1 cellular context compared by ENCODE assay signal in the genomic region with DNA sequence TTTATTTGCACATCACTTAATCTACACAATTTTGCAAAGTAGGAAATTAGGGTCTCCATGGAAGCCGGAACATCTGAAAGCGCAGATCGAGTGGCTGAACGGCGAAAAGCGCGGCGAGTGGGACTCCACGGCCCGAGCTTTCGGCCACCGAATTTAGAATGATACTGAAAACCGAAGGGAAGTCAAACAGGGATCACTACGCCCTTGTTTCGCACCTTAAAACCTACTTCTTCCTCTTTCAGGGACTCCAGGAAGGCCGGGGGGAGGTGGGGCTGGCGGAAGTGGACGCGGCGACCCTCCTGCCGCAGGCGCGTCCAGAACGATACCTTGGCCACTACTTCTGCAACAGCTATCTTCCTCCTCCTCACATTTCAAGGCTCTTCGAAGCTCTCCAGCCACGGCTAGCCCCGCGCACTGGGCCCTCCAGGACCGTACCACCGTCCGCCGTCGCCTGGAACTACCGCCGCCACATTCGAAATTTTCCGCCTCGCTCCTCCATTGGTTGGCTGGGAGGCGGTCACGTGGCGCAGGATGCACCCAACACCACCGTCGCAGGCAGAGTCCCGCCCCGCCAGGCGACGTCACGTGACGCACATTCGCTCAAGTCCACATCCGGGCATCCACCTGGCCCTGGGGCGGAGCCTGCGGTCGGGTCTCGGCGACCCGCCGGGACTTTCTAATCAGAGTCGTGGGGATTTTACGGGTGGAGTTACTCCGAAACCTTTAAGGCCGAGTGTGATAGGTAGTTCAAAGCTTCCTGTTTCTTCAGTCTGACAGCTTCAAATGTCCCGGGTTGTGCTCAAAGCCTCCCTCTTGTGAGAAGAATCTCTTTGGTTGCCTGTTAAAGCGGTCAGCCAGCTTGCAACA.
TF ChIP-seq lines count a peak whose summit lies in the region.

Gene SGO1, minus strand, starts transcription at position 474 of the 867 bp plus-strand sequence. CDS start 2,179 bp downstream, outside the sequence.

TF ChIP-seq in HepG2, 621 proteins besides CTCF, POLR2A, EP300 and RAD21 (continued from another document and continues in another):
- TF ChIP-seq, protein P1, sequence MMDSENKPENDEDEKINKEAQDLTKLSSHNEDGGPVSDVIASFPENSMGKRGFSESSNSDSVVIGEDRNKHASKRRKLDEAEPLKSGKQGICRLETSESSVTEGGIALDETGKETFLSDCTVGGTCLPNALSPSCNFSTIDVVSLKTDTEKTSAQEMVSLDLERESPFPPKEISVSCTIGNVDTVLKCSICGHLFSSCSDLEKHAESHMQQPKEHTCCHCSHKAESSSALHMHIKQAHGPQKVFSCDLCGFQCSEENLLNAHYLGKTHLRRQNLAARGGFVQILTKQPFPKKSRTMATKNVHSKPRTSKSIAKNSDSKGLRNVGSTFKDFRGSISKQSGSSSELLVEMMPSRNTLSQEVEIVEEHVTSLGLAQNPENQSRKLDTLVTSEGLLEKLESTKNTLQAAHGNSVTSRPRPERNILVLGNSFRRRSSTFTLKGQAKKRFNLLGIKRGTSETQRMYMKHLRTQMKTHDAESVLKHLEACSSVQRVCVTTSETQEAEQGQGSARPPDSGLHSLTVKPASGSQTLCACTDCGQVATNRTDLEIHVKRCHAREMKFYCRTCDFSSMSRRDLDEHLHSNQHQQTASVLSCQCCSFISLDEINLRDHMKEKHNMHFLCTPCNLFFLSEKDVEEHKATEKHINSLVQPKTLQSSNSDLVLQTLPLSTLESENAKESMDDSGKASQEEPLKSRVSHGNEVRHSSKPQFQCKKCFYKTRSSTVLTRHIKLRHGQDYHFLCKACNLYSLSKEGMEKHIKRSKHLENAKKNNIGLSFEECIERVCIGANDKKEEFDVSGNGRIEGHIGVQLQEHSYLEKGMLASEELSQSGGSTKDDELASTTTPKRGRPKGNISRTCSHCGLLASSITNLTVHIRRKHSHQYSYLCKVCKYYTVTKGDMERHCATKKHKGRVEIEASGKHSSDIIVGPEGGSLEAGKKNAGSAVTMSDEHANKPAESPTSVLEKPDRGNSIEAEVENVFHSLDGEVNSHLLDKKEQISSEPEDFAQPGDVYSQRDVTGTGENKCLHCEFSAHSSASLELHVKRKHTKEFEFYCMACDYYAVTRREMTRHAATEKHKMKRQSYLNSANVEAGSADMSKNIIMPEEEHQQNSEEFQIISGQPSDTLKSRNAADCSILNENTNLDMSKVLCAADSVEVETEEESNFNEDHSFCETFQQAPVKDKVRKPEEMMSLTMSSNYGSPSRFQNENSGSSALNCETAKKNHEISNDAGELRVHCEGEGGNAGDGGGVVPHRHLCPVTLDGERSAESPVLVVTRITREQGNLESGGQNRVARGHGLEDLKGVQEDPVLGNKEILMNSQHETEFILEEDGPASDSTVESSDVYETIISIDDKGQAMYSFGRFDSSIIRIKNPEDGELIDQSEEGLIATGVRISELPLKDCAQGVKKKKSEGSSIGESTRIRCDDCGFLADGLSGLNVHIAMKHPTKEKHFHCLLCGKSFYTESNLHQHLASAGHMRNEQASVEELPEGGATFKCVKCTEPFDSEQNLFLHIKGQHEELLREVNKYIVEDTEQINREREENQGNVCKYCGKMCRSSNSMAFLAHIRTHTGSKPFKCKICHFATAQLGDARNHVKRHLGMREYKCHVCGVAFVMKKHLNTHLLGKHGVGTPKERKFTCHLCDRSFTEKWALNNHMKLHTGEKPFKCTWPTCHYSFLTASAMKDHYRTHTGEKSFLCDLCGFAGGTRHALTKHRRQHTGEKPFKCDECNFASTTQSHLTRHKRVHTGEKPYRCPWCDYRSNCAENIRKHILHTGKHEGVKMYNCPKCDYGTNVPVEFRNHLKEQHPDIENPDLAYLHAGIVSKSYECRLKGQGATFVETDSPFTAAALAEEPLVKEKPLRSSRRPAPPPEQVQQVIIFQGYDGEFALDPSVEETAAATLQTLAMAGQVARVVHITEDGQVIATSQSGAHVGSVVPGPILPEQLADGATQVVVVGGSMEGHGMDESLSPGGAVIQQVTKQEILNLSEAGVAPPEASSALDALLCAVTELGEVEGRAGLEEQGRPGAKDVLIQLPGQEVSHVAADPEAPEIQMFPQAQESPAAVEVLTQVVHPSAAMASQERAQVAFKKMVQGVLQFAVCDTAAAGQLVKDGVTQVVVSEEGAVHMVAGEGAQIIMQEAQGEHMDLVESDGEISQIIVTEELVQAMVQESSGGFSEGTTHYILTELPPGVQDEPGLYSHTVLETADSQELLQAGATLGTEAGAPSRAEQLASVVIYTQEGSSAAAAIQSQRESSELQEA (CRISPR knock-in tag; IDR thresholded peaks at IDR 0.05; ENCODE audit: not compliant biosample characterization): peak; percentile 31
- TF ChIP-seq PHF8 (CRISPR knock-in tag; IDR thresholded peaks at IDR 0.05) (peak; percentile 81), RXRA (CRISPR knock-in tag; IDR thresholded peaks at IDR 0.05) (peak; percentile 60; the same call in 1 of the 2 replicates), SALL1 (CRISPR knock-in tag; IDR thresholded peaks at IDR 0.05) (peak; percentile 73), ZIK1 (CRISPR knock-in tag; IDR thresholded peaks at IDR 0.05; ENCODE audit: borderline replicate concordance, low read depth) (0 out of 2 replicates have a peak, but pooled peaks have one; percentile 42), ZSCAN29 (CRISPR knock-in tag; conservative IDR thresholded peaks at IDR 0.05) (peak; percentile 49; the same call in 1 of the 2 replicates), CREB1 (IDR thresholded peaks at IDR 0.05) (peak; percentile 93), CREB1 (CRISPR knock-in tag; IDR thresholded peaks at IDR 0.05) (peak; percentile 78), ZNF329 (CRISPR knock-in tag; IDR thresholded peaks at IDR 0.05; ENCODE audit: low read depth) (peak; percentile 50; the same call in 1 of the 2 replicates), ZNF10 (CRISPR knock-in tag; IDR thresholded peaks at IDR 0.05; ENCODE audit: borderline replicate concordance, low read depth) (no peak), RFXAP (CRISPR knock-in tag; IDR thresholded peaks at IDR 0.05; ENCODE audit: borderline replicate concordance) (peak; percentile 61; the same call in 1 of the 2 replicates), SP5 (CRISPR knock-in tag; IDR thresholded peaks at IDR 0.05; ENCODE audit: borderline replicate concordance, low read depth) (peak; percentile 81), THAP9 (CRISPR knock-in tag; IDR thresholded peaks at IDR 0.05; ENCODE audit: borderline replicate concordance) (peak; percentile 94; the same call in 1 of the 2 replicates), FOXO1 (CRISPR knock-in tag; IDR thresholded peaks at IDR 0.05) (peak; percentile 48; the same call in 1 of the 2 replicates), FOSL2 (CRISPR knock-in tag; IDR thresholded peaks at IDR 0.05) (peak; percentile 41), KIAA2018 (CRISPR knock-in tag; IDR thresholded peaks at IDR 0.05; ENCODE audit: borderline replicate concordance) (no peak)
- TF ChIP-seq, protein P2, sequence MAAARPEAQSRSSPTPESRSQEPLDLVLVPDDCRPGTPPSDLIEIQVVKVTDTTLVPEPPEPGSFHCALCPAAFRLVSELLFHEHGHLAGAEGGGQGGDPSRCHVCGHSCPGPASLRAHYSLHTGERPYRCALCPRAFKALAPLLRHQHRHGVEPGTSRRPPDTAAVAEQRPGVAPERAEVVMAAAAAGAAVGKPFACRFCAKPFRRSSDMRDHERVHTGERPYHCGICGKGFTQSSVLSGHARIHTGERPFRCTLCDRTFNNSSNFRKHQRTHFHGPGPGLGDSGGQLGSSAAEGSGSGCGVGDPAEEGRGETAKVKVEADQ (CRISPR knock-in tag; IDR thresholded peaks at IDR 0.05; ENCODE audit: borderline replicate concordance): peak; percentile 50
- TF ChIP-seq, protein P3, sequence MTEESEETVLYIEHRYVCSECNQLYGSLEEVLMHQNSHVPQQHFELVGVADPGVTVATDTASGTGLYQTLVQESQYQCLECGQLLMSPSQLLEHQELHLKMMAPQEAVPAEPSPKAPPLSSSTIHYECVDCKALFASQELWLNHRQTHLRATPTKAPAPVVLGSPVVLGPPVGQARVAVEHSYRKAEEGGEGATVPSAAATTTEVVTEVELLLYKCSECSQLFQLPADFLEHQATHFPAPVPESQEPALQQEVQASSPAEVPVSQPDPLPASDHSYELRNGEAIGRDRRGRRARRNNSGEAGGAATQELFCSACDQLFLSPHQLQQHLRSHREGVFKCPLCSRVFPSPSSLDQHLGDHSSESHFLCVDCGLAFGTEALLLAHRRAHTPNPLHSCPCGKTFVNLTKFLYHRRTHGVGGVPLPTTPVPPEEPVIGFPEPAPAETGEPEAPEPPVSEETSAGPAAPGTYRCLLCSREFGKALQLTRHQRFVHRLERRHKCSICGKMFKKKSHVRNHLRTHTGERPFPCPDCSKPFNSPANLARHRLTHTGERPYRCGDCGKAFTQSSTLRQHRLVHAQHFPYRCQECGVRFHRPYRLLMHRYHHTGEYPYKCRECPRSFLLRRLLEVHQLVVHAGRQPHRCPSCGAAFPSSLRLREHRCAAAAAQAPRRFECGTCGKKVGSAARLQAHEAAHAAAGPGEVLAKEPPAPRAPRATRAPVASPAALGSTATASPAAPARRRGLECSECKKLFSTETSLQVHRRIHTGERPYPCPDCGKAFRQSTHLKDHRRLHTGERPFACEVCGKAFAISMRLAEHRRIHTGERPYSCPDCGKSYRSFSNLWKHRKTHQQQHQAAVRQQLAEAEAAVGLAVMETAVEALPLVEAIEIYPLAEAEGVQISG (CRISPR knock-in tag; IDR thresholded peaks at IDR 0.05): peak; percentile 72
- TF ChIP-seq, protein P4, sequence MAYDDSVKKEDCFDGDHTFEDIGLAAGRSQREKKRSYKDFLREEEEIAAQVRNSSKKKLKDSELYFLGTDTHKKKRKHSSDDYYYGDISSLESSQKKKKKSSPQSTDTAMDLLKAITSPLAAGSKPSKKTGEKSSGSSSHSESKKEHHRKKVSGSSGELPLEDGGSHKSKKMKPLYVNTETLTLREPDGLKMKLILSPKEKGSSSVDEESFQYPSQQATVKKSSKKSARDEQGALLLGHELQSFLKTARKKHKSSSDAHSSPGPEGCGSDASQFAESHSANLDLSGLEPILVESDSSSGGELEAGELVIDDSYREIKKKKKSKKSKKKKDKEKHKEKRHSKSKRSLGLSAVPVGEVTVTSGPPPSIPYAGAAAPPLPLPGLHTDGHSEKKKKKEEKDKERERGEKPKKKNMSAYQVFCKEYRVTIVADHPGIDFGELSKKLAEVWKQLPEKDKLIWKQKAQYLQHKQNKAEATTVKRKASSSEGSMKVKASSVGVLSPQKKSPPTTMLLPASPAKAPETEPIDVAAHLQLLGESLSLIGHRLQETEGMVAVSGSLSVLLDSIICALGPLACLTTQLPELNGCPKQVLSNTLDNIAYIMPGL (CRISPR knock-in tag; IDR thresholded peaks at IDR 0.05; ENCODE audit: borderline replicate concordance in 1 of 2, low read depth in 1 of 2): peak in 1 of 2 experiments; percentile 52; a peak in 2 of 4 replicates
